Comparison of ENCODE assay signal across 1 cellular context in the genomic region with DNA sequence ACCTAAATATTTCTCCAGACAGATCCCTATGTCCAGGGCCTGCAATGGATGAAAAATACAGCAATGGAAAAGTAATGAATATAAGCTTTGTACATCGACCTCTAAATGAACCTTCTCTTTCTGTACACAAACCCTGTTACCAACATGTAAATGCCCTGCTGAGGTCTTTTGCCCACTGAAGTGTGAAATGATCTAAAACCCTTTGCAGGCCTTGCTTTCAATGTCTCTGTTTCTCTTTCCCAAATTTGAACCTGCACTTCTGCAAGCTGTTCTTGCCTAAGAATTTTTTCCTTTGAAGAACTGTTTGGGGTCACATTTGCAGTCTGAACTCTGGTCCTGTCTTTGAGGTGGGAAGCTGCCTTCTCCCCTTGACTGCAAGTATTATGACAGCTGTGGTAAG.
TF ChIP-seq lines count a peak whose summit lies in the region.

No MANE protein-coding gene starts in this region.

TF ChIP-seq in GM23338, 12 proteins besides CTCF, POLR2A, EP300 and RAD21 (continued from another document):
- TF ChIP-seq, protein P1, sequence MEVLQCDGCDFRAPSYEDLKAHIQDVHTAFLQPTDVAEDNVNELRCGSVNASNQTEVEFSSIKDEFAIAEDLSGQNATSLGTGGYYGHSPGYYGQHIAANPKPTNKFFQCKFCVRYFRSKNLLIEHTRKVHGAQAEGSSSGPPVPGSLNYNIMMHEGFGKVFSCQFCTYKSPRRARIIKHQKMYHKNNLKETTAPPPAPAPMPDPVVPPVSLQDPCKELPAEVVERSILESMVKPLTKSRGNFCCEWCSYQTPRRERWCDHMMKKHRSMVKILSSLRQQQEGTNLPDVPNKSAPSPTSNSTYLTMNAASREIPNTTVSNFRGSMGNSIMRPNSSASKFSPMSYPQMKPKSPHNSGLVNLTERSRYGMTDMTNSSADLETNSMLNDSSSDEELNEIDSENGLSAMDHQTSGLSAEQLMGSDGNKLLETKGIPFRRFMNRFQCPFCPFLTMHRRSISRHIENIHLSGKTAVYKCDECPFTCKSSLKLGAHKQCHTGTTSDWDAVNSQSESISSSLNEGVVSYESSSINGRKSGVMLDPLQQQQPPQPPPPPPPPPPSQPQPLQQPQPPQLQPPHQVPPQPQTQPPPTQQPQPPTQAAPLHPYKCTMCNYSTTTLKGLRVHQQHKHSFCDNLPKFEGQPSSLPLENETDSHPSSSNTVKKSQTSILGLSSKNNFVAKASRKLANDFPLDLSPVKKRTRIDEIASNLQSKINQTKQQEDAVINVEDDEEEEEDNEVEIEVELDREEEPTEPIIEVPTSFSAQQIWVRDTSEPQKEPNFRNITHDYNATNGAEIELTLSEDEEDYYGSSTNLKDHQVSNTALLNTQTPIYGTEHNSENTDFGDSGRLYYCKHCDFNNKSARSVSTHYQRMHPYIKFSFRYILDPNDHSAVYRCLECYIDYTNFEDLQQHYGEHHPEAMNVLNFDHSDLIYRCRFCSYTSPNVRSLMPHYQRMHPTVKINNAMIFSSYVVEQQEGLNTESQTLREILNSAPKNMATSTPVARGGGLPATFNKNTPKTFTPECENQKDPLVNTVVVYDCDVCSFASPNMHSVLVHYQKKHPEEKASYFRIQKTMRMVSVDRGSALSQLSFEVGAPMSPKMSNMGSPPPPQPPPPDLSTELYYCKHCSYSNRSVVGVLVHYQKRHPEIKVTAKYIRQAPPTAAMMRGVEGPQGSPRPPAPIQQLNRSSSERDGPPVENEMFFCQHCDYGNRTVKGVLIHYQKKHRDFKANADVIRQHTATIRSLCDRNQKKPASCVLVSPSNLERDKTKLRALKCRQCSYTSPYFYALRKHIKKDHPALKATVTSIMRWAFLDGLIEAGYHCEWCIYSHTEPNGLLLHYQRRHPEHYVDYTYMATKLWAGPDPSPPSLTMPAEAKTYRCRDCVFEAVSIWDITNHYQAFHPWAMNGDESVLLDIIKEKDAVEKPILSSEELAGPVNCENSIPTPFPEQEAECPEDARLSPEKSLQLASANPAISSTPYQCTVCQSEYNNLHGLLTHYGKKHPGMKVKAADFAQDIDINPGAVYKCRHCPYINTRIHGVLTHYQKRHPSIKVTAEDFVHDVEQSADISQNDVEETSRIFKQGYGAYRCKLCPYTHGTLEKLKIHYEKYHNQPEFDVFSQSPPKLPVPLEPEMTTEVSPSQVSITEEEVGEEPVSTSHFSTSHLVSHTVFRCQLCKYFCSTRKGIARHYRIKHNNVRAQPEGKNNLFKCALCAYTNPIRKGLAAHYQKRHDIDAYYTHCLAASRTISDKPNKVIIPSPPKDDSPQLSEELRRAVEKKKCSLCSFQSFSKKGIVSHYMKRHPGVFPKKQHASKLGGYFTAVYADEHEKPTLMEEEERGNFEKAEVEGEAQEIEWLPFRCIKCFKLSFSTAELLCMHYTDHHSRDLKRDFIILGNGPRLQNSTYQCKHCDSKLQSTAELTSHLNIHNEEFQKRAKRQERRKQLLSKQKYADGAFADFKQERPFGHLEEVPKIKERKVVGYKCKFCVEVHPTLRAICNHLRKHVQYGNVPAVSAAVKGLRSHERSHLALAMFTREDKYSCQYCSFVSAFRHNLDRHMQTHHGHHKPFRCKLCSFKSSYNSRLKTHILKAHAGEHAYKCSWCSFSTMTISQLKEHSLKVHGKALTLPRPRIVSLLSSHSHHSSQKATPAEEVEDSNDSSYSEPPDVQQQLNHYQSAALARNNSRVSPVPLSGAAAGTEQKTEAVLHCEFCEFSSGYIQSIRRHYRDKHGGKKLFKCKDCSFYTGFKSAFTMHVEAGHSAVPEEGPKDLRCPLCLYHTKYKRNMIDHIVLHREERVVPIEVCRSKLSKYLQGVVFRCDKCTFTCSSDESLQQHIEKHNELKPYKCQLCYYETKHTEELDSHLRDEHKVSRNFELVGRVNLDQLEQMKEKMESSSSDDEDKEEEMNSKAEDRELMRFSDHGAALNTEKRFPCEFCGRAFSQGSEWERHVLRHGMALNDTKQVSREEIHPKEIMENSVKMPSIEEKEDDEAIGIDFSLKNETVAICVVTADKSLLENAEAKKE (CRISPR knock-in tag; IDR thresholded peaks at IDR 0.05), result no peak
- no peak for TF ChIP-seq ETS1 (IDR thresholded peaks at IDR 0.05)
